Comparison of ENCODE assay signal across 27 cellular contexts in the genomic region with DNA sequence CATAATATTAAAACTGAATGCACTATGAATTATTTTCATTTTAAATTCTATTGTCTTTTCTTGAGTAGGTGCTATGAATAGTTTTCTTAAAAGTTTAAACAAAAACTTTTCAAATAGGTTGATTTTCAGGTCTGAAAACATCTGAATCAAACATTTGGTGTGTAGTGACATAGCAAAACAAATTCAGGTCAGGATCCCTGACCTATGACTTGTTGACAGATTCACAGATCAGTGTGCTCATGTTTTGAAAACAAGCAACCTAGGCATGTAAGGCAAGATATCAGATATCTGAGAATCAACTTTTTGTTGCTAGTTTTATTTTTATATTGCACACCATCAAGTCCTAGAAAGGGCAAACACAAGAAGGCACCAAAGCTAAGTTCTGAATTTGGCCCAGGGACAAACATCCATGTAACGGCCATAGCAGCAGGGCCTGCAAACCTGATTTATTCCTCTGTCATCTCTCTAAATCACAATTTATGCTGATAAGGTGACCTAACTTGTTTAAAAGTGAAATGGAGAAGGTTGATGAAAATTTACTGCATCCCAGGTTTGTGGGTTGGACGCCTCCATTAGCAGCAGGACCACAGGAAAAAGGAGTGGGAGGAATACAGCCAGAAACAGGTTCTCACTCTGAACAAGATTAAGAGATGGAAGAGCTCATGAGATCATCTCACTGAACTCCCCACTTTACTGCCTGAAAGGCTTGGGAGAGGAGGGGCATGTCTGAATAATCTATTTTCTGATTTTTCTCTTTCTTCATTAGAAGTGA.
DNase-seq lines count a peak whose midpoint lies in the region; ATAC-seq and TF ChIP-seq lines count a peak whose summit lies in the region.
"Had no signal": no experiment of that assay in that cellular context is flagged by ENCODE, and none has a peak within 500 bp of the region (broad histone marks: within the 10 kb centered on the region; RNA-seq: fewer than 3 reads in every experiment).

No MANE protein-coding gene starts in this region.

- in situ Hi-C loops in GM23248 (cut with MboI) = no loop called here

- CTCF ChIA-PET in SK-N-SH (lab: Yijun Ruan, JAX) = interaction anchor here (0.6 to 1.8 kb wide), 3 partner anchors 13 to 161 kb away, joined by 3 to 6 read pairs (median 3); no protein-coding TSS in a partner anchor

- DNase-seq in GM23248 (no peak), SK-N-SH (no peak), fibroblast of villous mesenchyme (ENCODE audit: low read depth) (peak; percentile 16), osteoblast (ENCODE audit: insufficient read length, low spot score, missing footprints) (no peak), SKM-1 (lab: John Stamatoyannopoulos, UW; ENCODE audit: unreplicated experiment) (no peak)
- no peak for DNase-seq in effector CD4-positive, alpha-beta T cell
- DNase-seq: activated B cell treated with CpG ODN at 0.5 μM for 24 hours; activated naive CD4-positive, alpha-beta T cell treated with anti-CD3 and anti-CD28 coated beads, Interleukin-2, amount 50 U/mL, for 16 hours; central memory CD4-positive, alpha-beta T cell; COR-L47; DMS79 treated with DMSO at 0.1 percent for 48 hours; dorsolateral prefrontal cortex; H7; Kasumi-1; left lung; naive thymus-derived CD4-positive, alpha-beta T cell; NCI-H1694 treated with DMSO at 0.1 percent for 48 hours; NCI-H2171 treated with DMSO at 0.1 percent for 48 hours; NCI-H524 treated with DMSO at 0.1 percent for 48 hours; RPMI8226; stimulated activated CD8-positive, alpha-beta memory T cell treated with anti-CD3 and anti-CD28 coated beads, Interleukin-4, amount 100 ng/mL, for 48 hours; upper lobe of left lung had no signal

- H3K9me2 ChIP-seq in GM23248 (ENCODE audit: insufficient read depth) (no peaks in the 10 kb centered on the region), SK-N-SH (no peaks in the 10 kb centered on the region)

- no peak for ATAC-seq in HG03520 (IDR thresholded peaks at IDR 0.05; ENCODE audit: unreplicated experiment)
- no peak for ATAC-seq in GM19395 (IDR thresholded peaks at IDR 0.05; ENCODE audit: unreplicated experiment)
- ATAC-seq: naive thymus-derived CD4-positive, alpha-beta T cell had no signal

- peaks cover 24% of the 10 kb centered on the region for H3K4me1 ChIP-seq in GM23248 (ENCODE audit: insufficient read depth)
- H3K4me1 ChIP-seq in SK-N-SH (ENCODE audit: control insufficient read depth in 1 of 2, insufficient read depth in 2 of 2, low read depth in 1 of 2, low read length in 1 of 2) = peaks cover 3 to 5% of the 10 kb centered on the region in 2 experiments; a peak in 2 of 4 replicates
- peaks cover 27% of the 10 kb centered on the region for H3K4me1 ChIP-seq in osteoblast (ENCODE audit: insufficient read depth, low read length)

- H3K4me2 ChIP-seq in GM23248 (ENCODE audit: unreplicated experiment) = peak overlapping the region; percentile 15
- no peak overlapping the region for H3K4me2 ChIP-seq in SK-N-SH
- peak overlapping the region; percentile 46 for H3K4me2 ChIP-seq in osteoblast (ENCODE audit: insufficient read depth, low read length)

- H3K79me2 ChIP-seq in GM23248 (ENCODE audit: insufficient read depth) (no peaks in the 10 kb centered on the region), SK-N-SH (ENCODE audit: insufficient read depth) (no peaks in the 10 kb centered on the region), osteoblast (ENCODE audit: insufficient read depth, low read length) (no peaks in the 10 kb centered on the region)

- TF ChIP-seq RAD21 in SK-N-SH (IDR thresholded peaks at IDR 0.05; ENCODE audit: low read length) = no peak

- TF ChIP-seq EP300 in SK-N-SH (IDR thresholded peaks at IDR 0.05; ENCODE audit: borderline replicate concordance in 1 of 2, low read depth in 1 of 2, low read length in 1 of 2) = no peak

- no peak overlapping the region for H3K9ac ChIP-seq in GM23248
- H3K9ac ChIP-seq in SK-N-SH = no peak overlapping the region

- H3F3A ChIP-seq in GM23248 (ENCODE audit: insufficient read depth) (peaks cover 22% of the 10 kb centered on the region), SK-N-SH (replicated peaks; ENCODE audit: insufficient read depth) (no peaks in the 10 kb centered on the region)

- no peak for TF ChIP-seq CTCF in SK-N-SH (IDR thresholded peaks at IDR 0.05)
- TF ChIP-seq CTCF in fibroblast of villous mesenchyme (IDR thresholded peaks at IDR 0.05; ENCODE audit: insufficient read depth, low read depth, low read length) = no peak
- TF ChIP-seq CTCF in osteoblast (IDR thresholded peaks at IDR 0.05; ENCODE audit: extremely low read depth, low read depth, low read length) = no peak

- no peak overlapping the region for H2AFZ ChIP-seq in GM23248
- no peak overlapping the region for H2AFZ ChIP-seq in SK-N-SH (ENCODE audit: low read depth)
- H2AFZ ChIP-seq in osteoblast (ENCODE audit: low read length) = peak overlapping the region; percentile 12

- H3K27ac ChIP-seq in GM23248 (peak overlapping the region; percentile 32), SK-N-SH (ENCODE audit: low read depth in 2 of 2, low read length in 1 of 2) (no peak overlapping the region), osteoblast (ENCODE audit: low read depth, low read length) (peak overlapping the region; percentile 62)
- H3K27ac ChIP-seq: ascending aorta, dorsolateral prefrontal cortex, foreskin keratinocyte, HL-60, left lung, upper lobe of left lung had no signal

- H3K36me3 ChIP-seq in GM23248 (ENCODE audit: low read depth) (no peaks in the 10 kb centered on the region), SK-N-SH (replicated peaks in 1 of 2; ENCODE audit: control insufficient read depth in 1 of 2, insufficient read depth in 2 of 2, low read length in 1 of 2) (no peaks in the 10 kb centered on the region), osteoblast (ENCODE audit: insufficient read depth, low read length) (no peaks in the 10 kb centered on the region)
- H3K36me3 ChIP-seq: ascending aorta, left lung, upper lobe of left lung had no signal

- H3K9me3 ChIP-seq in GM23248 (ENCODE audit: low read depth) (no peaks in the 10 kb centered on the region), SK-N-SH (no peaks in the 10 kb centered on the region), osteoblast (ENCODE audit: low read depth, low read length) (no peaks in the 10 kb centered on the region)
- H3K9me3 ChIP-seq: ascending aorta, left lung, upper lobe of left lung had no signal

- POLR2A ChIA-PET in SK-N-SH (lab: Yijun Ruan, JAX) = no interaction called here

- no peaks in the 10 kb centered on the region for H4K20me1 ChIP-seq in GM23248 (ENCODE audit: insufficient read depth)
- no peaks in the 10 kb centered on the region for H4K20me1 ChIP-seq in SK-N-SH (ENCODE audit: insufficient read depth)
- H4K20me1 ChIP-seq in osteoblast (ENCODE audit: insufficient read depth, low read length) = no peaks in the 10 kb centered on the region

- no peaks in the 10 kb centered on the region for H3K27me3 ChIP-seq in GM23248 (replicated peaks; ENCODE audit: insufficient read depth)
- H3K27me3 ChIP-seq in SK-N-SH (ENCODE audit: insufficient read depth) = no peaks in the 10 kb centered on the region
- H3K27me3 ChIP-seq in osteoblast (ENCODE audit: insufficient read depth, low read length) = no peaks in the 10 kb centered on the region
- H3K27me3 ChIP-seq: ascending aorta, dorsolateral prefrontal cortex, left lung, upper lobe of left lung had no signal

- WGBS in GM23248 (ENCODE audit: low coverage in 1 of 2, low lambda C conversion rate in 2 of 2, missing lambda C conversion rate in 2 of 2), 2 experiments = 81 to 87% methylated on average over 2 of the region's 2 CpGs
- 47% methylated on average over 2 of the region's 2 CpGs for WGBS in SK-N-SH (ENCODE audit: low lambda C conversion rate)

- no peak overlapping the region for H3K4me3 ChIP-seq in GM23248
- no peak overlapping the region for H3K4me3 ChIP-seq in SK-N-SH (ENCODE audit: low read depth in 2 of 2, low read length in 1 of 2)
- no peak overlapping the region for H3K4me3 ChIP-seq in fibroblast of villous mesenchyme (ENCODE audit: low read depth, low read length)
- no peak overlapping the region for H3K4me3 ChIP-seq in osteoblast (ENCODE audit: insufficient read depth, low read length)
- H3K4me3 ChIP-seq: ascending aorta, dorsolateral prefrontal cortex, left lung, upper lobe of left lung had no signal

TF ChIP-seq in SK-N-SH, 30 proteins besides CTCF, POLR2A, EP300 and RAD21:
- peak; percentile 74 for TF ChIP-seq GATA2 (CRISPR knock-in tag; IDR thresholded peaks at IDR 0.05)
- TF ChIP-seq, protein P1, sequence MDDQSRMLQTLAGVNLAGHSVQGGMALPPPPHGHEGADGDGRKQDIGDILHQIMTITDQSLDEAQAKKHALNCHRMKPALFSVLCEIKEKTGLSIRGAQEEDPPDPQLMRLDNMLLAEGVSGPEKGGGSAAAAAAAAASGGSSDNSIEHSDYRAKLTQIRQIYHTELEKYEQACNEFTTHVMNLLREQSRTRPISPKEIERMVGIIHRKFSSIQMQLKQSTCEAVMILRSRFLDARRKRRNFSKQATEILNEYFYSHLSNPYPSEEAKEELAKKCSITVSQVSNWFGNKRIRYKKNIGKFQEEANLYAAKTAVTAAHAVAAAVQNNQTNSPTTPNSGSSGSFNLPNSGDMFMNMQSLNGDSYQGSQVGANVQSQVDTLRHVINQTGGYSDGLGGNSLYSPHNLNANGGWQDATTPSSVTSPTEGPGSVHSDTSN (IDR thresholded peaks at IDR 0.05) = no peak
- TF ChIP-seq RCOR1 (IDR thresholded peaks at IDR 0.05; ENCODE audit: low read length) = 0 out of 2 replicates have a peak, but pooled peaks have one; percentile 20
- TF ChIP-seq EZH2phosphoT487 (IDR thresholded peaks at IDR 0.05; ENCODE audit: borderline replicate concordance, low read depth) = no peak
- no peak for TF ChIP-seq FOSL2 (IDR thresholded peaks at IDR 0.05; ENCODE audit: borderline replicate concordance, low read depth)
- TF ChIP-seq FOXJ3 (CRISPR knock-in tag; IDR thresholded peaks at IDR 0.05) = no peak

Comparison
In these comparisons a context has a peak if more than half of its experiments do, and no peak if none do; other contexts are left out.
1. H3K27ac ChIP-seq: peak in GM23248 (single experiment) and osteoblast (single experiment); none in SK-N-SH (0 of 2).